8 cellular contexts compared by ENCODE assay signal in the genomic region with DNA sequence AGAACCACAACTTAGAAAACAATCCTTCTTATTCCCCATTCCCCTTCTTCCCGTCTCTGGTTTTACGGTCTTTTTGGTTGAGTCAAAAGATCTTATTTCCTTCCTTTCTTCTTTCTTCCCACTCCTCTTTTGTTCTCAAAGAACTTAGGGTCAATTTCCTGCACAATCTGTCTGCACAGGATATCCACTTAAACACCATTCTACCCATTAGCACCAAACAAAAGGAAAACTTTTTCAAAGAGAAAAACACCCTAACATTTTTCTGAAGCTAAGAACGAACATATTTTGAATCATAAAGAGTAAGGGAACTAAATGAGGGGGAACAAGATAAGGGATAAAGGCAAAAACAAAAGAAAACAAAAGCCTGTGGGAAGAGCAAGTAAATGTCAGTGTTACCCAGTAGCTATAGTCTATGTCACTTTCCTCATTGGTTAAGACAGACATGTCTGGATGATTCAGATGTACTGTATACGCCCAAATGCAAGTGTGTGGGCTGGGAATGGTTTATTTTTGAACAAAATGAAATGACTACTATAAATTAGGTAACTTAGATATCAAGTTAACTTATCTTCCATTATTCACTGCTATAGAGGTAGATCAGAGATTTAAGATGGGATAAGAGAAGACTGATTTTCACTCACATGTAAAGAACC. TPM values are rescaled to one million over a fixed set of nuclear protein-coding genes. Genes with fewer than 3 reads are reported as not detected.
DNase-seq lines count a peak whose midpoint lies in the region; ATAC-seq and TF ChIP-seq lines count a peak whose summit lies in the region.

No MANE protein-coding gene starts in this region.

- in situ Hi-C loops in SK-MEL-5 (cut with HindIII; ENCODE audit: low pct_unique_long_range_greater_than_20kb, low sequenced_read_pairs), result no loop called here

- DNase-seq in GM10266 (ENCODE audit: extremely low spot score) (peak; percentile 25), SK-MEL-5 (ENCODE audit: low read depth, low spot score) (peak; percentile 53), endothelial cell (ENCODE audit: low spot score) (no peak), psoas muscle (no peak), NCI-H187 treated with DMSO at 0.1 percent for 48 hours (lab: John Stamatoyannopoulos, UW) (no peak)
- no peak for DNase-seq in central memory CD4-positive, alpha-beta T cell

- H3K27ac ChIP-seq in psoas muscle, result peak overlapping the region; percentile 42

- peak overlapping the region; percentile 94 for H3K4me3 Mint-ChIP-seq in endothelial cell (ENCODE audit: unreplicated experiment)

- peaks cover 46% of the 10 kb centered on the region for H3K4me1 Mint-ChIP-seq in endothelial cell (ENCODE audit: unreplicated experiment)

- 54 to 75% (median 69%) methylated on average over 4 of the region's 4 CpGs for WGBS in psoas muscle, 3 donors

- intact Hi-C loops in psoas muscle (cut with DNase I), result no loop called here

- no peaks in the 10 kb centered on the region for H3K9me3 ChIP-seq in psoas muscle

- no peaks in the 10 kb centered on the region for H3K27me3 ChIP-seq in psoas muscle (ENCODE audit: insufficient read depth in 3 of 3, low read length in 2 of 3)

- peaks cover 32% of the 10 kb centered on the region for H3K36me3 Mint-ChIP-seq in endothelial cell (ENCODE audit: low read depth, unreplicated experiment)

- peaks cover 3% of the 10 kb centered on the region for H3K27me3 Mint-ChIP-seq in endothelial cell (ENCODE audit: unreplicated experiment)

- peak in 1 of 4 donors; percentile 48 for ATAC-seq in psoas muscle
- no peak for ATAC-seq in HG03457 (IDR thresholded peaks at IDR 0.05; ENCODE audit: unreplicated experiment)
- ATAC-seq in HG02970 (IDR thresholded peaks at IDR 0.05; ENCODE audit: low FRiP score, unreplicated experiment), result no peak

- TF ChIP-seq CTCF in GM10266 (IDR thresholded peaks at IDR 0.05; ENCODE audit: control insufficient read depth, insufficient read depth, low read depth, missing control alignments) (no peak), endothelial cell (IDR thresholded peaks at IDR 0.05; ENCODE audit: unreplicated experiment) (no peak), psoas muscle (IDR thresholded peaks at IDR 0.05) (no peak)

- peak overlapping the region; percentile 39 for H3K4me3 ChIP-seq in psoas muscle

- no peaks in the 10 kb centered on the region for H3K9me3 Mint-ChIP-seq in endothelial cell (ENCODE audit: unreplicated experiment)

- H3K4me1 ChIP-seq in psoas muscle, result peaks cover 45% of the 10 kb centered on the region

- H3K36me3 ChIP-seq in psoas muscle (ENCODE audit: insufficient read depth in 1 of 2, low read depth in 1 of 2), result peaks cover 0 to 2% of the 10 kb centered on the region in 2 donors

- peak overlapping the region; percentile 99 for H3K27ac Mint-ChIP-seq in endothelial cell (ENCODE audit: unreplicated experiment)

RNA-seq across cellular contexts. Expression of a gene that starts 59.8 kb away (rescaled TPM):
- 13.1 and 15.0 TPM in 2 replicates for total RNA-seq in SK-MEL-5 (2014; rRNA removed; shearing (Covaris generic))
- polyA plus RNA-seq in SK-MEL-5 (2015; cell fraction: cytosol; rRNA removed), result 34.0 and 42.7 TPM in 2 replicates
- polyA plus RNA-seq in SK-MEL-5 (2015; cell fraction: nucleus; rRNA removed), result 9.5 and 25.8 TPM in 2 replicates
- 15.2 TPM for total RNA-seq in endothelial cell (ENCODE audit: unreplicated experiment)
- 10 to 100 TPM; 16.5 to 36.0 (median 24.9) TPM for total RNA-seq in psoas muscle
- 10 to 100 TPM; 13.5 to 23.4 (median 16.2) TPM for polyA plus RNA-seq in psoas muscle

Comparison
In these comparisons a context has a peak if more than half of its experiments do, and no peak if none do; other contexts are left out.
1. DNase-seq: peak in GM10266 (single experiment) and SK-MEL-5 (single experiment); none in endothelial cell (single experiment), psoas muscle (0 of 2), NCI-H187 treated with DMSO at 0.1 percent for 48 hours (single experiment) and central memory CD4-positive, alpha-beta T cell (single experiment).